9 cellular contexts compared by ENCODE assay signal in genomic region chr6:153092082-153093013, GRCh38. TPM values are rescaled to one million over a fixed set of nuclear protein-coding genes. Genes with fewer than 3 reads are reported as not detected.
DNase-seq lines count a peak whose midpoint lies in the region; ATAC-seq and TF ChIP-seq lines count a peak whose summit lies in the region.
"Had no signal": no experiment of that assay in that cellular context is flagged by ENCODE, and none has a peak within 500 bp of the region (broad histone marks: within the 10 kb centered on the region; RNA-seq: fewer than 3 reads in every experiment).

No MANE protein-coding gene starts in this region.

- WGBS in prostate gland, result 59% methylated on average over 9 of the region's 9 CpGs

- no peaks in the 10 kb centered on the region for H3K36me3 ChIP-seq in prostate gland

- H3K9me3 Mint-ChIP-seq in stimulated activated effector memory CD8-positive, alpha-beta T cell treated with anti-CD3 and anti-CD28 coated beads, Interleukin-12 subunit alpha, Interleukin-12 subunit beta, amount 100 ng/mL, for 72 hours, result no peaks in the 10 kb centered on the region
- H3K9me3 Mint-ChIP-seq: central memory CD8-positive, alpha-beta T cell had no signal

- TF ChIP-seq CTCF in astrocyte of the cerebellum (IDR thresholded peaks at IDR 0.05; ENCODE audit: low read depth, low read length, missing control alignments) (no peak), prostate gland (IDR thresholded peaks at IDR 0.05) (no peak)

- in situ Hi-C loops in astrocyte of the cerebellum (cut with HindIII; ENCODE audit: low sequenced_read_pairs), result no loop called here

- H3K9me3 ChIP-seq in prostate gland, result no peaks in the 10 kb centered on the region

- intact Hi-C loops in prostate gland (cut with DNase I) (no loop called here), left colon (cut with DNase I, micrococcal nuclease) (no loop called here)

- peaks cover 5% of the 10 kb centered on the region for H3K4me1 Mint-ChIP-seq in stimulated activated effector memory CD8-positive, alpha-beta T cell treated with anti-CD3 and anti-CD28 coated beads, Interleukin-12 subunit alpha, Interleukin-12 subunit beta, amount 100 ng/mL, for 72 hours
- H3K4me1 Mint-ChIP-seq: central memory CD8-positive, alpha-beta T cell had no signal

- no peaks in the 10 kb centered on the region for H3K36me3 Mint-ChIP-seq in stimulated activated effector memory CD8-positive, alpha-beta T cell treated with anti-CD3 and anti-CD28 coated beads, Interleukin-12 subunit alpha, Interleukin-12 subunit beta, amount 100 ng/mL, for 72 hours

- ATAC-seq in GM21390 (IDR thresholded peaks at IDR 0.05; ENCODE audit: unreplicated experiment) (peak; percentile 88), HG03520 (IDR thresholded peaks at IDR 0.05; ENCODE audit: unreplicated experiment) (peak; percentile 90), left colon (no peak)
- peak; percentile 77 for ATAC-seq in stimulated activated effector memory CD8-positive, alpha-beta T cell treated with anti-CD3 and anti-CD28 coated beads, Interleukin-12 subunit alpha, Interleukin-12 subunit beta, amount 100 ng/mL, for 72 hours

- no peak for TF ChIP-seq POLR2A in prostate gland (IDR thresholded peaks at IDR 0.05)

- no peak overlapping the region for H3K27ac ChIP-seq in prostate gland

- no peaks in the 10 kb centered on the region for H3K4me1 ChIP-seq in prostate gland (replicated peaks)

- H3K4me3 ChIP-seq in astrocyte of the cerebellum (ENCODE audit: low read depth, low read length) (no peak overlapping the region), prostate gland (no peak overlapping the region)

- DNase-seq in COLO829 (ENCODE audit: low spot score) (peak; percentile 48), astrocyte of the cerebellum (ENCODE audit: low read depth) (peak; percentile 88), prostate gland (ENCODE audit: low spot score) (no peak), NCI-H526 treated with DMSO at 0.1 percent for 48 hours (lab: John Stamatoyannopoulos, UW) (no peak), left colon (no peak)
- no peak for DNase-seq in stimulated activated effector memory CD8-positive, alpha-beta T cell treated with anti-CD3 and anti-CD28 coated beads, Interleukin-12 subunit alpha, Interleukin-12 subunit beta, amount 100 ng/mL, for 72 hours (ENCODE audit: low spot score in 2 of 2)

- no peak overlapping the region for H3K27ac Mint-ChIP-seq in stimulated activated effector memory CD8-positive, alpha-beta T cell treated with anti-CD3 and anti-CD28 coated beads, Interleukin-12 subunit alpha, Interleukin-12 subunit beta, amount 100 ng/mL, for 72 hours

- no peak overlapping the region for H3K4me3 Mint-ChIP-seq in stimulated activated effector memory CD8-positive, alpha-beta T cell treated with anti-CD3 and anti-CD28 coated beads, Interleukin-12 subunit alpha, Interleukin-12 subunit beta, amount 100 ng/mL, for 72 hours
- H3K4me3 Mint-ChIP-seq: central memory CD8-positive, alpha-beta T cell had no signal

- H3K27me3 ChIP-seq in prostate gland (replicated peaks; ENCODE audit: insufficient read depth), result no peaks in the 10 kb centered on the region

RNA-seq across cellular contexts. Expression of gene RGS17, which starts 38.7 kb away (rescaled TPM):
- 1 to 10 TPM; 1.6 to 3.3 TPM for total RNA-seq in prostate gland
- under 1 TPM; 0.40 to 0.61 TPM for total RNA-seq in left colon

Comparison
In these comparisons a context has a peak if more than half of its experiments do, and no peak if none do; other contexts are left out.
1. DNase-seq: peak in COLO829 (single experiment) and astrocyte of the cerebellum (single experiment); none in stimulated activated effector memory CD8-positive, alpha-beta T cell treated with anti-CD3 and anti-CD28 coated beads, Interleukin-12 subunit alpha, Interleukin-12 subunit beta, amount 100 ng/mL, for 72 hours (0 of 2), prostate gland (single experiment), NCI-H526 treated with DMSO at 0.1 percent for 48 hours (single experiment) and left colon (0 of 2).